1 cellular context compared by ENCODE assay signal in genomic region chr1:235838021-235838420, GRCh38.
TF ChIP-seq lines count a peak whose summit lies in the region.

No MANE protein-coding gene starts in this region.

TF ChIP-seq in GM12878, 131 proteins besides CTCF, POLR2A, EP300 and RAD21 (continued from another document):
- TF ChIP-seq ZNF687 (IDR thresholded peaks at IDR 0.05) (no peak), MTA2 (IDR thresholded peaks at IDR 0.05; ENCODE audit: low read depth) (peak; percentile 35; the same call in 1 of the 2 replicates)
